1 cellular context compared by ENCODE assay signal in the genomic region with DNA sequence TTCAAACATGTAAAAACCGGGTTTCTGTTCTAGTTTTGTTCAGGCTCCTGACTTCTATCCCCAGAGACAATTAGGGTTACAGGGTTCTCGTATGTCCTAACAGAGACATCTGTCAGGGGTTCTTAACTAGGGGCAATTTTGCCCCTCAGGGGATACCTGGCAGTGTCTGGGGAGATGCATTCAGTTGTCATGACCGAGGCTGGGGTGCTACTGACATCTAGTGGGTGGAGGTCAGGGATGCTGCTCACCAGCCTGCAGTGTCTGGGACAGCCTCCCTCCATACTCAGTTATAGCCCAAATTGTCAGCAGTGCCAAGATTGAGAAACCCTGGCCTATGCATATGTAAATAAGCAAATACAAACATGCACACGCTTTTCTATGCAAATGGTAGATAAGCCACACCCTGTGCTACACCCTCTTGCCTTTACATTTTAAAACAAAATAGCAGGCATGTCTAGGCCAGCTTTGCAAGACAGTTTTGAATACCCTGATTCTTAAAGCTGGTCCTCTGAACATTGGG.
TF ChIP-seq lines count a peak whose summit lies in the region.

No MANE protein-coding gene starts in this region.

TF ChIP-seq in HepG2, 621 proteins besides CTCF, POLR2A, EP300 and RAD21 (continued from another document):
- TF ChIP-seq, protein P1, sequence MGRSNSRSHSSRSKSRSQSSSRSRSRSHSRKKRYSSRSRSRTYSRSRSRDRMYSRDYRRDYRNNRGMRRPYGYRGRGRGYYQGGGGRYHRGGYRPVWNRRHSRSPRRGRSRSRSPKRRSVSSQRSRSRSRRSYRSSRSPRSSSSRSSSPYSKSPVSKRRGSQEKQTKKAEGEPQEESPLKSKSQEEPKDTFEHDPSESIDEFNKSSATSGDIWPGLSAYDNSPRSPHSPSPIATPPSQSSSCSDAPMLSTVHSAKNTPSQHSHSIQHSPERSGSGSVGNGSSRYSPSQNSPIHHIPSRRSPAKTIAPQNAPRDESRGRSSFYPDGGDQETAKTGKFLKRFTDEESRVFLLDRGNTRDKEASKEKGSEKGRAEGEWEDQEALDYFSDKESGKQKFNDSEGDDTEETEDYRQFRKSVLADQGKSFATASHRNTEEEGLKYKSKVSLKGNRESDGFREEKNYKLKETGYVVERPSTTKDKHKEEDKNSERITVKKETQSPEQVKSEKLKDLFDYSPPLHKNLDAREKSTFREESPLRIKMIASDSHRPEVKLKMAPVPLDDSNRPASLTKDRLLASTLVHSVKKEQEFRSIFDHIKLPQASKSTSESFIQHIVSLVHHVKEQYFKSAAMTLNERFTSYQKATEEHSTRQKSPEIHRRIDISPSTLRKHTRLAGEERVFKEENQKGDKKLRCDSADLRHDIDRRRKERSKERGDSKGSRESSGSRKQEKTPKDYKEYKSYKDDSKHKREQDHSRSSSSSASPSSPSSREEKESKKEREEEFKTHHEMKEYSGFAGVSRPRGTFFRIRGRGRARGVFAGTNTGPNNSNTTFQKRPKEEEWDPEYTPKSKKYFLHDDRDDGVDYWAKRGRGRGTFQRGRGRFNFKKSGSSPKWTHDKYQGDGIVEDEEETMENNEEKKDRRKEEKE (IDR thresholded peaks at IDR 0.05): no peak
- TF ChIP-seq FOXC1 (CRISPR knock-in tag; IDR thresholded peaks at IDR 0.05; ENCODE audit: borderline replicate concordance) (no peak), ZFYVE20 (CRISPR knock-in tag; IDR thresholded peaks at IDR 0.05; ENCODE audit: borderline replicate concordance, low read depth) (no peak), ZNF468 (CRISPR knock-in tag; IDR thresholded peaks at IDR 0.05) (no peak), ZNF629 (CRISPR knock-in tag; conservative IDR thresholded peaks at IDR 0.05) (no peak), SP1 (IDR thresholded peaks at IDR 0.05) (no peak), SP1 (CRISPR knock-in tag; IDR thresholded peaks at IDR 0.05) (no peak), RFX3 (CRISPR knock-in tag; IDR thresholded peaks at IDR 0.05) (no peak), SATB2 (CRISPR knock-in tag; IDR thresholded peaks at IDR 0.05) (no peak), ZNF883 (CRISPR knock-in tag; IDR thresholded peaks at IDR 0.05; ENCODE audit: not compliant biosample characterization) (no peak), ZNF496 (CRISPR knock-in tag; IDR thresholded peaks at IDR 0.05; ENCODE audit: insufficient replicate concordance) (no peak), HOXA7 (CRISPR knock-in tag; IDR thresholded peaks at IDR 0.05) (no peak), ZNF44 (CRISPR knock-in tag; IDR thresholded peaks at IDR 0.05) (no peak), KDM4B (CRISPR knock-in tag; IDR thresholded peaks at IDR 0.05) (0 out of 2 replicates have a peak, but pooled peaks have one; percentile 40), KMT2B (CRISPR knock-in tag; IDR thresholded peaks at IDR 0.05) (no peak), ZNF17 (CRISPR knock-in tag; IDR thresholded peaks at IDR 0.05) (no peak), POGZ (CRISPR knock-in tag; IDR thresholded peaks at IDR 0.05) (peak; percentile 48; the same call in 1 of the 2 replicates), ZNF792 (CRISPR knock-in tag; IDR thresholded peaks at IDR 0.05) (no peak), ZNF660 (CRISPR knock-in tag; IDR thresholded peaks at IDR 0.05; ENCODE audit: borderline replicate concordance, low read depth) (no peak), ZNF747 (CRISPR knock-in tag; IDR thresholded peaks at IDR 0.05; ENCODE audit: borderline replicate concordance) (no peak), SP5 (CRISPR knock-in tag; IDR thresholded peaks at IDR 0.05; ENCODE audit: borderline replicate concordance, low read depth) (no peak), ZNF432 (CRISPR knock-in tag; IDR thresholded peaks at IDR 0.05; ENCODE audit: borderline replicate concordance) (no peak), POLR2AphosphoS5 (IDR thresholded peaks at IDR 0.05; ENCODE audit: low read depth, low read length) (no peak), HOXA3 (CRISPR knock-in tag; IDR thresholded peaks at IDR 0.05) (peak; percentile 43; the same call in 1 of the 2 replicates)
- TF ChIP-seq, protein P2, sequence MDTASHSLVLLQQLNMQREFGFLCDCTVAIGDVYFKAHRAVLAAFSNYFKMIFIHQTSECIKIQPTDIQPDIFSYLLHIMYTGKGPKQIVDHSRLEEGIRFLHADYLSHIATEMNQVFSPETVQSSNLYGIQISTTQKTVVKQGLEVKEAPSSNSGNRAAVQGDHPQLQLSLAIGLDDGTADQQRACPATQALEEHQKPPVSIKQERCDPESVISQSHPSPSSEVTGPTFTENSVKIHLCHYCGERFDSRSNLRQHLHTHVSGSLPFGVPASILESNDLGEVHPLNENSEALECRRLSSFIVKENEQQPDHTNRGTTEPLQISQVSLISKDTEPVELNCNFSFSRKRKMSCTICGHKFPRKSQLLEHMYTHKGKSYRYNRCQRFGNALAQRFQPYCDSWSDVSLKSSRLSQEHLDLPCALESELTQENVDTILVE (CRISPR knock-in tag; IDR thresholded peaks at IDR 0.05): 0 out of 2 replicates have a peak, but pooled peaks have one; percentile 23
- TF ChIP-seq, protein P3, sequence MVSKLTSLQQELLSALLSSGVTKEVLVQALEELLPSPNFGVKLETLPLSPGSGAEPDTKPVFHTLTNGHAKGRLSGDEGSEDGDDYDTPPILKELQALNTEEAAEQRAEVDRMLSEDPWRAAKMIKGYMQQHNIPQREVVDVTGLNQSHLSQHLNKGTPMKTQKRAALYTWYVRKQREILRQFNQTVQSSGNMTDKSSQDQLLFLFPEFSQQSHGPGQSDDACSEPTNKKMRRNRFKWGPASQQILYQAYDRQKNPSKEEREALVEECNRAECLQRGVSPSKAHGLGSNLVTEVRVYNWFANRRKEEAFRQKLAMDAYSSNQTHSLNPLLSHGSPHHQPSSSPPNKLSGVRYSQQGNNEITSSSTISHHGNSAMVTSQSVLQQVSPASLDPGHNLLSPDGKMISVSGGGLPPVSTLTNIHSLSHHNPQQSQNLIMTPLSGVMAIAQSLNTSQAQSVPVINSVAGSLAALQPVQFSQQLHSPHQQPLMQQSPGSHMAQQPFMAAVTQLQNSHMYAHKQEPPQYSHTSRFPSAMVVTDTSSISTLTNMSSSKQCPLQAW (CRISPR knock-in tag; IDR thresholded peaks at IDR 0.05): no peak
- TF ChIP-seq, protein P4, sequence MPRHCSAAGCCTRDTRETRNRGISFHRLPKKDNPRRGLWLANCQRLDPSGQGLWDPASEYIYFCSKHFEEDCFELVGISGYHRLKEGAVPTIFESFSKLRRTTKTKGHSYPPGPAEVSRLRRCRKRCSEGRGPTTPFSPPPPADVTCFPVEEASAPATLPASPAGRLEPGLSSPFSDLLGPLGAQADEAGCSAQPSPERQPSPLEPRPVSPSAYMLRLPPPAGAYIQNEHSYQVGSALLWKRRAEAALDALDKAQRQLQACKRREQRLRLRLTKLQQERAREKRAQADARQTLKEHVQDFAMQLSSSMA (CRISPR knock-in tag; IDR thresholded peaks at IDR 0.05): no peak
- TF ChIP-seq, protein P5, sequence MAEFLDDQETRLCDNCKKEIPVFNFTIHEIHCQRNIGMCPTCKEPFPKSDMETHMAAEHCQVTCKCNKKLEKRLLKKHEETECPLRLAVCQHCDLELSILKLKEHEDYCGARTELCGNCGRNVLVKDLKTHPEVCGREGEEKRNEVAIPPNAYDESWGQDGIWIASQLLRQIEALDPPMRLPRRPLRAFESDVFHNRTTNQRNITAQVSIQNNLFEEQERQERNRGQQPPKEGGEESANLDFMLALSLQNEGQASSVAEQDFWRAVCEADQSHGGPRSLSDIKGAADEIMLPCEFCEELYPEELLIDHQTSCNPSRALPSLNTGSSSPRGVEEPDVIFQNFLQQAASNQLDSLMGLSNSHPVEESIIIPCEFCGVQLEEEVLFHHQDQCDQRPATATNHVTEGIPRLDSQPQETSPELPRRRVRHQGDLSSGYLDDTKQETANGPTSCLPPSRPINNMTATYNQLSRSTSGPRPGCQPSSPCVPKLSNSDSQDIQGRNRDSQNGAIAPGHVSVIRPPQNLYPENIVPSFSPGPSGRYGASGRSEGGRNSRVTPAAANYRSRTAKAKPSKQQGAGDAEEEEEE (CRISPR knock-in tag; IDR thresholded peaks at IDR 0.05; ENCODE audit: borderline replicate concordance): no peak
- TF ChIP-seq, protein P6, sequence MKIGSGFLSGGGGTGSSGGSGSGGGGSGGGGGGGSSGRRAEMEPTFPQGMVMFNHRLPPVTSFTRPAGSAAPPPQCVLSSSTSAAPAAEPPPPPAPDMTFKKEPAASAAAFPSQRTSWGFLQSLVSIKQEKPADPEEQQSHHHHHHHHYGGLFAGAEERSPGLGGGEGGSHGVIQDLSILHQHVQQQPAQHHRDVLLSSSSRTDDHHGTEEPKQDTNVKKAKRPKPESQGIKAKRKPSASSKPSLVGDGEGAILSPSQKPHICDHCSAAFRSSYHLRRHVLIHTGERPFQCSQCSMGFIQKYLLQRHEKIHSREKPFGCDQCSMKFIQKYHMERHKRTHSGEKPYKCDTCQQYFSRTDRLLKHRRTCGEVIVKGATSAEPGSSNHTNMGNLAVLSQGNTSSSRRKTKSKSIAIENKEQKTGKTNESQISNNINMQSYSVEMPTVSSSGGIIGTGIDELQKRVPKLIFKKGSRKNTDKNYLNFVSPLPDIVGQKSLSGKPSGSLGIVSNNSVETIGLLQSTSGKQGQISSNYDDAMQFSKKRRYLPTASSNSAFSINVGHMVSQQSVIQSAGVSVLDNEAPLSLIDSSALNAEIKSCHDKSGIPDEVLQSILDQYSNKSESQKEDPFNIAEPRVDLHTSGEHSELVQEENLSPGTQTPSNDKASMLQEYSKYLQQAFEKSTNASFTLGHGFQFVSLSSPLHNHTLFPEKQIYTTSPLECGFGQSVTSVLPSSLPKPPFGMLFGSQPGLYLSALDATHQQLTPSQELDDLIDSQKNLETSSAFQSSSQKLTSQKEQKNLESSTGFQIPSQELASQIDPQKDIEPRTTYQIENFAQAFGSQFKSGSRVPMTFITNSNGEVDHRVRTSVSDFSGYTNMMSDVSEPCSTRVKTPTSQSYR (CRISPR knock-in tag; IDR thresholded peaks at IDR 0.05; ENCODE audit: borderline replicate concordance): no peak
- TF ChIP-seq, protein P7, sequence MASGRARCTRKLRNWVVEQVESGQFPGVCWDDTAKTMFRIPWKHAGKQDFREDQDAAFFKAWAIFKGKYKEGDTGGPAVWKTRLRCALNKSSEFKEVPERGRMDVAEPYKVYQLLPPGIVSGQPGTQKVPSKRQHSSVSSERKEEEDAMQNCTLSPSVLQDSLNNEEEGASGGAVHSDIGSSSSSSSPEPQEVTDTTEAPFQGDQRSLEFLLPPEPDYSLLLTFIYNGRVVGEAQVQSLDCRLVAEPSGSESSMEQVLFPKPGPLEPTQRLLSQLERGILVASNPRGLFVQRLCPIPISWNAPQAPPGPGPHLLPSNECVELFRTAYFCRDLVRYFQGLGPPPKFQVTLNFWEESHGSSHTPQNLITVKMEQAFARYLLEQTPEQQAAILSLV (CRISPR knock-in tag; IDR thresholded peaks at IDR 0.05; ENCODE audit: borderline replicate concordance): no peak
- TF ChIP-seq, protein P8, sequence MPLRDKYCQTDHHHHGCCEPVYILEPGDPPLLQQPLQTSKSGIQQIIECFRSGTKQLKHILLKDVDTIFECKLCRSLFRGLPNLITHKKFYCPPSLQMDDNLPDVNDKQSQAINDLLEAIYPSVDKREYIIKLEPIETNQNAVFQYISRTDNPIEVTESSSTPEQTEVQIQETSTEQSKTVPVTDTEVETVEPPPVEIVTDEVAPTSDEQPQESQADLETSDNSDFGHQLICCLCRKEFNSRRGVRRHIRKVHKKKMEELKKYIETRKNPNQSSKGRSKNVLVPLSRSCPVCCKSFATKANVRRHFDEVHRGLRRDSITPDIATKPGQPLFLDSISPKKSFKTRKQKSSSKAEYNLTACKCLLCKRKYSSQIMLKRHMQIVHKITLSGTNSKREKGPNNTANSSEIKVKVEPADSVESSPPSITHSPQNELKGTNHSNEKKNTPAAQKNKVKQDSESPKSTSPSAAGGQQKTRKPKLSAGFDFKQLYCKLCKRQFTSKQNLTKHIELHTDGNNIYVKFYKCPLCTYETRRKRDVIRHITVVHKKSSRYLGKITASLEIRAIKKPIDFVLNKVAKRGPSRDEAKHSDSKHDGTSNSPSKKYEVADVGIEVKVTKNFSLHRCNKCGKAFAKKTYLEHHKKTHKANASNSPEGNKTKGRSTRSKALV (CRISPR knock-in tag; IDR thresholded peaks at IDR 0.05): no peak
- TF ChIP-seq, protein P9, sequence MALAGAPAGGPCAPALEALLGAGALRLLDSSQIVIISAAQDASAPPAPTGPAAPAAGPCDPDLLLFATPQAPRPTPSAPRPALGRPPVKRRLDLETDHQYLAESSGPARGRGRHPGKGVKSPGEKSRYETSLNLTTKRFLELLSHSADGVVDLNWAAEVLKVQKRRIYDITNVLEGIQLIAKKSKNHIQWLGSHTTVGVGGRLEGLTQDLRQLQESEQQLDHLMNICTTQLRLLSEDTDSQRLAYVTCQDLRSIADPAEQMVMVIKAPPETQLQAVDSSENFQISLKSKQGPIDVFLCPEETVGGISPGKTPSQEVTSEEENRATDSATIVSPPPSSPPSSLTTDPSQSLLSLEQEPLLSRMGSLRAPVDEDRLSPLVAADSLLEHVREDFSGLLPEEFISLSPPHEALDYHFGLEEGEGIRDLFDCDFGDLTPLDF (CRISPR knock-in tag; IDR thresholded peaks at IDR 0.05): no peak
- TF ChIP-seq, protein P10, sequence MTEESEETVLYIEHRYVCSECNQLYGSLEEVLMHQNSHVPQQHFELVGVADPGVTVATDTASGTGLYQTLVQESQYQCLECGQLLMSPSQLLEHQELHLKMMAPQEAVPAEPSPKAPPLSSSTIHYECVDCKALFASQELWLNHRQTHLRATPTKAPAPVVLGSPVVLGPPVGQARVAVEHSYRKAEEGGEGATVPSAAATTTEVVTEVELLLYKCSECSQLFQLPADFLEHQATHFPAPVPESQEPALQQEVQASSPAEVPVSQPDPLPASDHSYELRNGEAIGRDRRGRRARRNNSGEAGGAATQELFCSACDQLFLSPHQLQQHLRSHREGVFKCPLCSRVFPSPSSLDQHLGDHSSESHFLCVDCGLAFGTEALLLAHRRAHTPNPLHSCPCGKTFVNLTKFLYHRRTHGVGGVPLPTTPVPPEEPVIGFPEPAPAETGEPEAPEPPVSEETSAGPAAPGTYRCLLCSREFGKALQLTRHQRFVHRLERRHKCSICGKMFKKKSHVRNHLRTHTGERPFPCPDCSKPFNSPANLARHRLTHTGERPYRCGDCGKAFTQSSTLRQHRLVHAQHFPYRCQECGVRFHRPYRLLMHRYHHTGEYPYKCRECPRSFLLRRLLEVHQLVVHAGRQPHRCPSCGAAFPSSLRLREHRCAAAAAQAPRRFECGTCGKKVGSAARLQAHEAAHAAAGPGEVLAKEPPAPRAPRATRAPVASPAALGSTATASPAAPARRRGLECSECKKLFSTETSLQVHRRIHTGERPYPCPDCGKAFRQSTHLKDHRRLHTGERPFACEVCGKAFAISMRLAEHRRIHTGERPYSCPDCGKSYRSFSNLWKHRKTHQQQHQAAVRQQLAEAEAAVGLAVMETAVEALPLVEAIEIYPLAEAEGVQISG (CRISPR knock-in tag; IDR thresholded peaks at IDR 0.05): peak; percentile 99
